Comparison of ENCODE assay signal across 35 cellular contexts in genomic region chr3:70176224-70176623, GRCh38.
"Had no signal": no experiment of that assay in that cellular context is flagged by ENCODE, and none has a peak within 500 bp of the region (broad histone marks: within the 10 kb centered on the region; RNA-seq: fewer than 3 reads in every experiment).

No MANE protein-coding gene starts in this region.

- H3K9me3 ChIP-seq: MG63 had no signal

- H3K27me3 ChIP-seq: MG63 had no signal

- H3K36me3 ChIP-seq: MG63 had no signal

- DNase-seq: Karpas-422, Kasumi-1, MG63, MM.1S, MV-4-11, NCI-H1048, NCI-H1092, NCI-H1092 treated with DMSO at 0.1 percent for 48 hours, NCI-H1105, NCI-H1105 treated with DMSO at 0.1 percent for 48 hours, NCI-H1417, NCI-H1417 treated with DMSO at 0.1 percent for 48 hours, NCI-H1436, NCI-H1436 treated with DMSO at 0.1 percent for 48 hours, NCI-H146, NCI-H1694, NCI-H1694 treated with DMSO at 0.1 percent for 48 hours, NCI-H187, NCI-H187 treated with DMSO at 0.1 percent for 48 hours, NCI-H1930, NCI-H2029, NCI-H2029 treated with DMSO at 0.1 percent for 48 hours, NCI-H2081, NCI-H2081 treated with DMSO at 0.1 percent for 48 hours, NCI-H2107, NCI-H2171, NCI-H2171 treated with DMSO at 0.1 percent for 48 hours, NCI-H2227 treated with DMSO at 0.1 percent for 48 hours, NCI-H226, NCI-H345, NCI-H446, NCI-H446 treated with DMSO at 0.1 percent for 48 hours, NCI-H510A, NCI-H510A treated with DMSO at 0.1 percent for 48 hours, NCI-H524 had no signal

- H3K4me3 ChIP-seq: MG63 had no signal
